ENCODE assay signal across 33 cellular contexts in the genomic region with DNA sequence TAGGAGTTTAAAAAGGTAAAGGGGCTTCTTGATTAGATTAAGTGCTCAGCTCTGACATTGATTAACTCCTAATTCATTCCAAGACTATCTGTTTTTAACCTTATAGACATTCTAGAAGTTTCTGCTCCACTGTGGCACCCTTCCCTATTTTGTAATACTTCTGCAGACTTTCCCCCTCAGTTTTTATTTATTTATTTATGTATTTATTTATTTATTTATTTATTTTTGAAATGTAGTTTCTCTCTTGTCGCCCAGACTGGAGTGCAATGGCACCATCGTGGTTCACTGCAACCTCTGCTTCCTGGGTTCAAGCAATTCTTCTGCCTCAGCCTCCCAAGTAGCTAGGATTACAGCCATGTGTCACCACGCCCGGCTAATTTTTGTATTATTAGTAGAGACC.
"Had no signal": no experiment of that assay in that cellular context is flagged by ENCODE, and none has a peak within 500 bp of the region (broad histone marks: within the 10 kb centered on the region; RNA-seq: fewer than 3 reads in every experiment).

No MANE protein-coding gene starts in this region.

- H3K9me3 ChIP-seq: adrenal gland, ascending aorta, body of pancreas, breast epithelium had no signal

- ATAC-seq: activated naive CD4-positive, alpha-beta T cell treated with anti-CD3 and anti-CD28 coated beads, Interleukin-2, amount 50 U/mL, for 72 hours; activated naive CD8-positive, alpha-beta T cell treated with anti-CD3 and anti-CD28 coated beads, Interleukin-2, amount 50 U/mL, for 24 hours; activated T-cell treated with anti-CD3 and anti-CD28 coated beads, Interleukin-2, amount 50 U/mL, for 4 hours; activated T-cell treated with anti-CD3 and anti-CD28 coated beads, Interleukin-2, amount 50 U/mL, for 72 hours; activated T-helper 17 cell treated with anti-CD3 and anti-CD28 coated beads, Interleukin-2, amount 50 U/mL, for 72 hours; body of pancreas had no signal

- H3K27ac ChIP-seq: adrenal gland, ascending aorta, body of pancreas, brain microvascular endothelial cell, breast epithelium, cardiac muscle cell had no signal

- H3K4me1 ChIP-seq: adrenal gland, body of pancreas, breast epithelium had no signal

- FAIRE-seq: astrocyte, bronchial epithelial cell had no signal

- H3K4me3 ChIP-seq: adrenal gland, ascending aorta, body of pancreas, breast epithelium, cardiac muscle cell had no signal

- H3K36me3 ChIP-seq: breast epithelium had no signal

- DNase-seq: activated effector memory CD4-positive, alpha-beta T cell treated with anti-CD3 and anti-CD28 coated beads, Interleukin-2, amount 50 U/mL, for 16 hours; activated effector memory CD4-positive, alpha-beta T cell treated with Interleukin-2 at 50 U/mL for 16 hours; activated gamma-delta T cell; activated gamma-delta T cell treated with Interleukin-2 at 50 U/mL for 16 hours; activated naive CD4-positive, alpha-beta T cell; activated naive CD4-positive, alpha-beta T cell treated with anti-CD3 and anti-CD28 coated beads for 36 hours; activated naive CD4-positive, alpha-beta T cell treated with anti-CD3 and anti-CD28 coated beads, Interleukin-2, amount 10 ng/mL, durations not matched to agents 7 days and 5 days; activated naive CD4-positive, alpha-beta T cell treated with anti-CD3 and anti-CD28 coated beads, Interleukin-2, amount 50 U/mL, for 16 hours; activated naive CD4-positive, alpha-beta T cell treated with Interleukin-2 at 50 U/mL for 16 hours; activated naive CD8-positive, alpha-beta T cell treated with anti-CD3 and anti-CD28 coated beads for 36 hours; activated naive CD8-positive, alpha-beta T cell treated with anti-CD3 and anti-CD28 coated beads, Interleukin-2, amount 10 ng/mL, durations not matched to agents 7 days and 5 days; activated naive CD8-positive, alpha-beta T cell treated with anti-CD3 and anti-CD28 coated beads, Interleukin-2, amount 50 U/mL, for 24 hours; activated T-cell treated with anti-CD3 and anti-CD28 coated beads, Interleukin-2, amount 50 U/mL, for 24 hours; activated T-cell treated with anti-CD3 and anti-CD28 coated beads, Interleukin-2, amount 50 U/mL, for 4 hours; activated T-cell treated with anti-CD3 and anti-CD28 coated beads, Interleukin-2, amount 50 U/mL, for 48 hours; activated T-cell treated with anti-CD3 and anti-CD28 coated beads, Interleukin-2, amount 50 U/mL, for 72 hours; adrenal gland; amniotic stem cell; amygdala; anterior cingulate cortex; aorta; body of pancreas; brain microvascular endothelial cell; caudate nucleus; central memory CD4-positive, alpha-beta T cell; cerebellar nuclear complex had no signal
